21 cellular contexts compared by ENCODE assay signal in genomic region chr22:31895317-31896133, GRCh38.
"Had no signal": no experiment of that assay in that cellular context is flagged by ENCODE, and none has a peak within 500 bp of the region (broad histone marks: within the 10 kb centered on the region; RNA-seq: fewer than 3 reads in every experiment).

No MANE protein-coding gene starts in this region.

- H3K27me3 ChIP-seq: tibial nerve, uterus had no signal

- H3K27ac Mint-ChIP-seq: activated naive CD8-positive, alpha-beta T cell treated with anti-CD3 and anti-CD28 coated beads for 36 hours; stimulated activated naive CD8-positive, alpha-beta T cell treated with anti-CD3 and anti-CD28 coated beads, Interleukin-15, Interleukin-2, amounts not matched to agents 100 ng/mL and 50 ng/mL, for 24 hours had no signal

- H3K9me3 ChIP-seq: psoas muscle, tibial nerve, uterus had no signal

- H3K4me1 ChIP-seq: psoas muscle, uterus had no signal

- H3K4me3 Mint-ChIP-seq: activated naive CD8-positive, alpha-beta T cell treated with anti-CD3 and anti-CD28 coated beads for 36 hours; effector memory CD8-positive, alpha-beta T cell; neural crest cell; stimulated activated naive CD8-positive, alpha-beta T cell treated with anti-CD3 and anti-CD28 coated beads, Interleukin-15, Interleukin-2, amounts not matched to agents 100 ng/mL and 50 ng/mL, for 24 hours had no signal

- H3K4me1 Mint-ChIP-seq: activated naive CD8-positive, alpha-beta T cell treated with anti-CD3 and anti-CD28 coated beads for 36 hours had no signal

- H3K9me3 Mint-ChIP-seq: activated naive CD8-positive, alpha-beta T cell treated with anti-CD3 and anti-CD28 coated beads for 36 hours; effector memory CD8-positive, alpha-beta T cell; neural crest cell; stimulated activated naive CD8-positive, alpha-beta T cell treated with anti-CD3 and anti-CD28 coated beads, Interleukin-15, Interleukin-2, amounts not matched to agents 100 ng/mL and 50 ng/mL, for 24 hours had no signal

- H3K4me3 ChIP-seq: lung, psoas muscle, tibial nerve, uterus had no signal

- H3K27me3 Mint-ChIP-seq: activated naive CD8-positive, alpha-beta T cell treated with anti-CD3 and anti-CD28 coated beads for 36 hours; effector memory CD8-positive, alpha-beta T cell; stimulated activated naive CD8-positive, alpha-beta T cell treated with anti-CD3 and anti-CD28 coated beads, Interleukin-15, Interleukin-2, amounts not matched to agents 100 ng/mL and 50 ng/mL, for 24 hours had no signal

- H3K36me3 ChIP-seq: uterus had no signal

- H3K27ac ChIP-seq: psoas muscle, uterus had no signal

- DNase-seq: activated CD4-positive, alpha-beta T cell treated with anti-CD3 and anti-CD28 coated beads, Interleukin-2, amount 50 U/mL, for 48 hours; activated gamma-delta T cell treated with Interleukin-2 at 50 U/mL for 16 hours; activated naive CD8-positive, alpha-beta T cell treated with anti-CD3 and anti-CD28 coated beads for 36 hours; amygdala; effector memory CD8-positive, alpha-beta T cell; foreskin melanocyte; glutamatergic neuron; hippocampal formation; islet precursor cell; left colon; midbrain; psoas muscle; right cardiac atrium; stimulated activated CD4-positive, alpha-beta T cell treated with anti-CD3 and anti-CD28 coated beads, Interleukin-15, amount 100 ng/mL, for 24 hours; stimulated activated CD4-positive, alpha-beta T cell treated with anti-CD3 and anti-CD28 coated beads, Interleukin-2, amount 100 ng/mL, for 48 hours; SW 1271; uterus had no signal
